ENCODE assay signal across 26 cellular contexts in the genomic region with DNA sequence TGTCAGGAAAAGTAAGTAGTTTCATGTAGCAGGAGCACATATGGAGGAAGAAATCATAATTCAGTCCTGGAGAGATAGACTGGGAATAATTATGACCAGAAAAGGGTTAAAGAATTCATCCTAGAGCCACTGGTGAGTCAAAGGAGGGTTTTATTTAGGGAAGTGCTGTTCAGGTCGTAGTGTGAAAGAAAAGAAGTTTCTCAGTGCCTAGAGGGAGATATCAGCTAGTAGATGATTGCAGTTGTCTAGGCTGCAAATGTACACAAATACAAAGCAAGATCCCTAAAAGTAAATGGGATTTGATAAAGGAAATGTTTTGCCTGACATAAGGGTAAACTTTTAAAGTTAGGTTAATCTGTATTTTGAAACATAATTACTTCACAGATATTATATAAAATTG.
"Had no signal": no experiment of that assay in that cellular context is flagged by ENCODE, and none has a peak within 500 bp of the region (broad histone marks: within the 10 kb centered on the region; RNA-seq: fewer than 3 reads in every experiment).

No MANE protein-coding gene starts in this region.

- H3K36me3 ChIP-seq: colonic mucosa, esophagus squamous epithelium, gastrocnemius medialis, heart right ventricle, left lung, lower lobe of right lung had no signal

- DNase-seq: colonic mucosa; cortex of kidney; effector CD8-positive, alpha-beta T cell; effector memory CD8-positive, alpha-beta T cell; endodermal cell; erythroblast; esophagus squamous epithelium; foreskin fibroblast; foreskin melanocyte; gastrocnemius medialis; glutamatergic neuron; head of caudate nucleus; heart right ventricle; hippocampal formation; left cardiac atrium; left lung; lower lobe of right lung; mesenchymal stem cell; midbrain; naive thymus-derived CD4-positive, alpha-beta T cell had no signal

- H3K4me1 ChIP-seq: colonic mucosa, esophagus squamous epithelium, gastrocnemius medialis, heart right ventricle, left lung, lower lobe of right lung had no signal

- H3K36me3 Mint-ChIP-seq: naive thymus-derived CD4-positive, alpha-beta T cell had no signal

- H3K9me3 ChIP-seq: colonic mucosa, esophagus squamous epithelium, gastrocnemius medialis, left lung, lower lobe of right lung had no signal

- H3K27ac ChIP-seq: colonic mucosa, epithelial cell of prostate, esophagus squamous epithelium, gastrocnemius medialis, heart right ventricle, left lung, lower lobe of right lung had no signal

- FAIRE-seq: endometrium, islet of Langerhans, keratinocyte had no signal

- H3K27me3 ChIP-seq: colonic mucosa, esophagus squamous epithelium, gastrocnemius medialis, heart right ventricle, left lung had no signal

- H3K27me3 Mint-ChIP-seq: dendritic cell treated with granulocyte-macrophage colony-stimulating factor and Interleukin-4, amounts not matched to agents 40 ng/mL and 50 ng/mL, for 4 days; effector memory CD8-positive, alpha-beta T cell; naive thymus-derived CD4-positive, alpha-beta T cell had no signal

- H3K4me3 Mint-ChIP-seq: dendritic cell treated with granulocyte-macrophage colony-stimulating factor and Interleukin-4, amounts not matched to agents 40 ng/mL and 50 ng/mL, for 4 days; effector memory CD8-positive, alpha-beta T cell; endodermal cell; naive thymus-derived CD4-positive, alpha-beta T cell had no signal

- H3K27ac Mint-ChIP-seq: dendritic cell treated with granulocyte-macrophage colony-stimulating factor and Interleukin-4, amounts not matched to agents 40 ng/mL and 50 ng/mL, for 4 days; effector memory CD8-positive, alpha-beta T cell; endodermal cell; naive thymus-derived CD4-positive, alpha-beta T cell had no signal

- ATAC-seq: effector memory CD8-positive, alpha-beta T cell; esophagus mucosa; gastrocnemius medialis; left cardiac atrium; left lung; lower lobe of right lung; naive thymus-derived CD4-positive, alpha-beta T cell had no signal

- H3K4me3 ChIP-seq: colonic mucosa, esophagus squamous epithelium, gastrocnemius medialis, heart right ventricle, left lung, lower lobe of right lung had no signal

- H3K4me1 Mint-ChIP-seq: endodermal cell; naive thymus-derived CD4-positive, alpha-beta T cell had no signal
